ENCODE assay signal across 8 cellular contexts in the genomic region with DNA sequence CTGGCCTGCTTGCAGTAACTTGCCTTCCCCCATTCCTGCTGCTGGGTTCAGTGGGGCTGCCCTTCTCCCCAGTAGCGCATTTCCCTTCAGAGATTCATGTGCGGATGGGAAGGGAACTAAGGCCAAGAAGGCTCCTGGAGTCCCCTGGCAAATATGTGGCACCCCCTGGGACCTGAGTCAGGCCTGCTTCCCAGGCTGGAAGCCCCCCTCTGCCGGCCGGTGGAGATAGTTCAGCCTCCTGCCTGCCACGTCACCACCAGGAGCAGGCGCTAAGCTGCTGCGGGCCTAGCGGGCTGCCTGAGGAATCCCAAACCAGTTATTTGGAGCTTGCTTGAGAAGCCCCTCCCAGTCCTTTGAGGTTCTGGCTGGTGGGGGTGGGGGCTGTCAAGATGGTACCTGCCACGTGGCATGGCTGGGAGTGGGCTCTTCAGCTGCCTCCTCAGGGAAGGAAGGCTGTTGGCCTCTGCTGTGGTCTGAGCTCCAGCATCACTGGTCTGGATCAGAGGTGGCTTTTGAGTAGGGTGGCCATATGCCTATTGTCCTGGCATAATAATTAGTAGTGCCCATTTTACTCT. TPM values are rescaled to one million over a fixed set of nuclear protein-coding genes. Genes with fewer than 3 reads are reported as not detected.
A peak's percentile ranks its signal among the peaks of the same experiment; 100 is the strongest.
DNase-seq lines count a peak whose midpoint lies in the region; ATAC-seq and TF ChIP-seq lines count a peak whose summit lies in the region.

No MANE protein-coding gene starts in this region.

- POLR2A ChIA-PET in activated naive CD8-positive, alpha-beta T cell treated with anti-CD3 and anti-CD28 coated beads, Interleukin-2, amount 10 ng/mL, durations not matched to agents 7 days and 5 days (lab: Charles Lee), result no interaction called here
- POLR2A ChIA-PET in GM10248 (lab: Yijun Ruan, JAX), result no interaction called here

- H3K4me1 ChIP-seq in right atrium auricular region, result peaks cover 0 to 86% of the 10 kb centered on the region in 2 donors

- peak overlapping the region; percentile 53 for H3K27ac Mint-ChIP-seq in activated naive CD8-positive, alpha-beta T cell treated with anti-CD3 and anti-CD28 coated beads, Interleukin-2, amount 10 ng/mL, durations not matched to agents 7 days and 5 days

- no peaks in the 10 kb centered on the region for H3K27me3 ChIP-seq in right atrium auricular region

- H3K27ac ChIP-seq in right atrium auricular region, result peak overlapping the region; percentile 100

- peak overlapping the region; percentile 82 to 87 for H3K4me3 ChIP-seq in right atrium auricular region

- peaks cover 37% of the 10 kb centered on the region for H3K4me1 Mint-ChIP-seq in activated naive CD8-positive, alpha-beta T cell treated with anti-CD3 and anti-CD28 coated beads, Interleukin-2, amount 10 ng/mL, durations not matched to agents 7 days and 5 days

- H3K9me3 ChIP-seq in right atrium auricular region, result no peaks in the 10 kb centered on the region

- peaks cover 35% of the 10 kb centered on the region for H3K36me3 ChIP-seq in right atrium auricular region

- peak; percentile 30 to 61 for TF ChIP-seq CTCF in right atrium auricular region (IDR thresholded peaks at IDR 0.05)
- no peak for TF ChIP-seq CTCF in GM10248 (IDR thresholded peaks at IDR 0.05; ENCODE audit: control extremely low read depth, extremely low read depth, low read depth, missing control alignments)

- intact Hi-C loops in sciatic nerve (cut with DNase I), result no loop called here

- CTCF ChIA-PET in GM10248 (lab: Yijun Ruan, JAX), result interaction anchor here (0.7 to 3.6 kb wide), 4 partner anchors 11 to 120 kb away, joined by 3 to 23 read pairs (median 4); no protein-coding TSS in a partner anchor

- H3K9me3 Mint-ChIP-seq in activated naive CD8-positive, alpha-beta T cell treated with anti-CD3 and anti-CD28 coated beads, Interleukin-2, amount 10 ng/mL, durations not matched to agents 7 days and 5 days, result no peaks in the 10 kb centered on the region

- H3K27me3 Mint-ChIP-seq in activated naive CD8-positive, alpha-beta T cell treated with anti-CD3 and anti-CD28 coated beads, Interleukin-2, amount 10 ng/mL, durations not matched to agents 7 days and 5 days, result peaks cover 4% of the 10 kb centered on the region

- peak overlapping the region; percentile 96 for H3K4me3 Mint-ChIP-seq in activated naive CD8-positive, alpha-beta T cell treated with anti-CD3 and anti-CD28 coated beads, Interleukin-2, amount 10 ng/mL, durations not matched to agents 7 days and 5 days

- DNase-seq in HPDE6-E6E7 (ENCODE audit: extremely low spot score), result peak; percentile 72
- no peak for DNase-seq in activated naive CD8-positive, alpha-beta T cell treated with anti-CD3 and anti-CD28 coated beads, Interleukin-2, amount 10 ng/mL, durations not matched to agents 7 days and 5 days
- peak; percentile 84 for DNase-seq in right atrium auricular region (ENCODE audit: low spot score)
- DNase-seq in sciatic nerve (ENCODE audit: low spot score), result peak; percentile 75
- DNase-seq in GM10248 (ENCODE audit: extremely low spot score), result no peak

- ATAC-seq in activated naive CD8-positive, alpha-beta T cell treated with anti-CD3 and anti-CD28 coated beads, Interleukin-2, amount 10 ng/mL, durations not matched to agents 7 days and 5 days (ENCODE audit: low read depth), result no peak
- ATAC-seq in sciatic nerve, result peak; percentile 25
- ATAC-seq in GM21367 (IDR thresholded peaks at IDR 0.05; ENCODE audit: unreplicated experiment), result no peak
- ATAC-seq in HG03378 (IDR thresholded peaks at IDR 0.05; ENCODE audit: unreplicated experiment), result no peak
- no peak for ATAC-seq in HG02623 (IDR thresholded peaks at IDR 0.05; ENCODE audit: unreplicated experiment)

- H3K36me3 Mint-ChIP-seq in activated naive CD8-positive, alpha-beta T cell treated with anti-CD3 and anti-CD28 coated beads, Interleukin-2, amount 10 ng/mL, durations not matched to agents 7 days and 5 days, result peaks cover 10% of the 10 kb centered on the region

RNA-seq across cellular contexts. Expression of a gene that starts 2.0 kb away (rescaled TPM):
- total RNA-seq in activated naive CD8-positive, alpha-beta T cell treated with anti-CD3 and anti-CD28 coated beads, Interleukin-2, amount 10 ng/mL, durations not matched to agents 7 days and 5 days, result 10 to 100 TPM; 15.7 to 17.8 TPM
- 100 to 1,000 TPM; 114 to 195 TPM for total RNA-seq in right atrium auricular region
- 121 TPM for total RNA-seq in sciatic nerve

RNA-seq across cellular contexts. Expression of a gene that starts 38.3 kb away (rescaled TPM):
- 10 to 100 TPM; 35.7 to 38.4 TPM for total RNA-seq in activated naive CD8-positive, alpha-beta T cell treated with anti-CD3 and anti-CD28 coated beads, Interleukin-2, amount 10 ng/mL, durations not matched to agents 7 days and 5 days
- total RNA-seq in right atrium auricular region, result 1 to 10 TPM; 3.5 to 6.1 TPM
- total RNA-seq in sciatic nerve, result 78.5 TPM

Comparison
In these comparisons a context has a peak if more than half of its experiments do, and no peak if none do; other contexts are left out.
1. DNase-seq: peak in HPDE6-E6E7 (single experiment), right atrium auricular region (single experiment) and sciatic nerve (single experiment); none in activated naive CD8-positive, alpha-beta T cell treated with anti-CD3 and anti-CD28 coated beads, Interleukin-2, amount 10 ng/mL, durations not matched to agents 7 days and 5 days (single experiment) and GM10248 (single experiment).
2. RNA of a gene that starts 38.3 kb away (total RNA-seq): 78.5 TPM in sciatic nerve (single experiment) and 35.7 to 38.4 TPM in activated naive CD8-positive, alpha-beta T cell treated with anti-CD3 and anti-CD28 coated beads, Interleukin-2, amount 10 ng/mL, durations not matched to agents 7 days and 5 days; 3.5 to 6.1 TPM in right atrium auricular region; every median in the first group is over 4 times any median in the second.